22 cellular contexts compared by ENCODE assay signal in the genomic region with DNA sequence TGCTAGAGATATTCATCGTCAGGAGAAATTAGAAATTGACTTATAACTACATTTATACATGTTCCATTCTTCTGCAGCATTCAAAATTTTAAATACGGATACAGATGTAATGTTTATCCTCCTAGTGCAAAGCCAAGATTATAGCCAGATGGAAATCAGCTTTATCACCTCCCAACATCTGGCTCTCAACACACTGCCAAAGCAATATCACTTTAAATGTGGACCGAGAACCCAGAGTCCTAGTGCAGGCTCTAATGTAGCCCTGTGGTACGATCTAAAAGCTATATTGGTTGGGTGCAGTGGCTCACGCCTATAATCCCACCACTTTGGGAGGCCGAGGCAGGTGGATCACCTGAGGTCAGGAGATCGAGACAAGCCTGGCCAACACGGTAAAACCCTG. TPM values are rescaled to one million over a fixed set of nuclear protein-coding genes. Genes with fewer than 3 reads are reported as not detected.
DNase-seq lines count a peak whose midpoint lies in the region; ATAC-seq and TF ChIP-seq lines count a peak whose summit lies in the region.
"Had no signal": no experiment of that assay in that cellular context is flagged by ENCODE, and none has a peak within 500 bp of the region (broad histone marks: within the 10 kb centered on the region; RNA-seq: fewer than 3 reads in every experiment).

No MANE protein-coding gene starts in this region.

- H3K9ac ChIP-seq in skeletal muscle satellite cell (ENCODE audit: low read depth, low read length) = no peak overlapping the region

- no peak for ATAC-seq in HG03521 (IDR thresholded peaks at IDR 0.05; ENCODE audit: unreplicated experiment)
- ATAC-seq: stimulated activated effector memory CD8-positive, alpha-beta T cell treated with anti-CD3 and anti-CD28 coated beads, Interleukin-12 subunit alpha, Interleukin-12 subunit beta, amount 100 ng/mL, for 72 hours had no signal

- peaks cover 0 to 27% (median 0%) of the 10 kb centered on the region in 3 donors for H3K36me3 ChIP-seq in esophagus squamous epithelium
- H3K36me3 ChIP-seq in skeletal muscle satellite cell (ENCODE audit: insufficient read depth, low read length) = peaks cover 8% of the 10 kb centered on the region
- H3K36me3 ChIP-seq: right lobe of liver had no signal

- no peak for TF ChIP-seq POLR2A in esophagus squamous epithelium (IDR thresholded peaks at IDR 0.05)

- intact Hi-C loops in esophagus squamous epithelium (cut with DNase I) = no loop called here

- H3K27ac ChIP-seq in esophagus squamous epithelium = peak overlapping the region in 3 of 4 donors; percentile 8 to 53 (median 45)
- H3K27ac ChIP-seq: HL-60, right lobe of liver, tibial artery had no signal

- 52 to 54% methylated on average over 5 to 6 of the region's 8 CpGs for WGBS in esophagus squamous epithelium, 2 donors

- peak overlapping the region in 1 of 4 donors; percentile 22 for H3K4me3 ChIP-seq in esophagus squamous epithelium
- no peak overlapping the region for H3K4me3 ChIP-seq in skeletal muscle satellite cell (ENCODE audit: low read length)
- H3K4me3 ChIP-seq: right lobe of liver, tibial artery had no signal

- no peak for TF ChIP-seq CTCF in esophagus squamous epithelium (IDR thresholded peaks at IDR 0.05)

- H3K4me1 ChIP-seq in esophagus squamous epithelium (peaks cover 0 to 68% (median 15%) of the 10 kb centered on the region in 3 donors), skeletal muscle satellite cell (ENCODE audit: control insufficient read depth, insufficient read depth, low read length) (peaks cover 42% of the 10 kb centered on the region)

- H3K9me3 ChIP-seq in esophagus squamous epithelium (no peaks in the 10 kb centered on the region), skeletal muscle satellite cell (replicated peaks; ENCODE audit: low read length) (no peaks in the 10 kb centered on the region)
- H3K9me3 ChIP-seq: right lobe of liver, tibial artery had no signal

- DNase-seq in NCI-H524 (lab: John Stamatoyannopoulos, UW) (peak; percentile 48 to 70), NCI-H524 treated with DMSO at 0.1 percent for 48 hours (lab: John Stamatoyannopoulos, UW) (no peak), NCI-H82 treated with DMSO at 0.1 percent for 48 hours (lab: John Stamatoyannopoulos, UW; ENCODE audit: unreplicated experiment) (peak; percentile 22), esophagus squamous epithelium (lab: John Stamatoyannopoulos, UW) (no peak), globus pallidus (ENCODE audit: low spot score) (no peak), AG20443 (ENCODE audit: low spot score) (no peak)
- DNase-seq: activated CD4-positive, alpha-beta T cell treated with anti-CD3 and anti-CD28 coated beads, Interleukin-2, amount 10 ng/mL, durations not matched to agents 7 days and 5 days; activated CD8-positive, alpha-beta memory T cell treated with anti-CD3 and anti-CD28 coated beads, Interleukin-2, amount 50 U/mL, for 4 hours; activated naive CD4-positive, alpha-beta T cell treated with anti-CD3 and anti-CD28 coated beads for 36 hours; C1 segment of cervical spinal cord; effector memory CD4-positive, alpha-beta T cell; MV-4-11; naive B cell; NCI-H1930; NCI-H446; right lobe of liver; RPMI8226; tibial artery had no signal

- peak overlapping the region; percentile 11 for H3K4me2 ChIP-seq in skeletal muscle satellite cell (ENCODE audit: low read length)

- H3K27me3 ChIP-seq in esophagus squamous epithelium = no peaks in the 10 kb centered on the region
- H3K27me3 ChIP-seq in skeletal muscle satellite cell (ENCODE audit: control insufficient read depth, insufficient read depth, low read length) = no peaks in the 10 kb centered on the region
- H3K27me3 ChIP-seq: right lobe of liver, tibial artery had no signal

RNA-seq across cellular contexts. Expression of a gene that starts 6.5 kb away (rescaled TPM):
- total RNA-seq in esophagus squamous epithelium = 10 to 100 TPM in 3 of 4 donors, 1 to 10 TPM in 1; 8.4 to 39.7 (median 11.0) TPM
- total RNA-seq in skeletal muscle satellite cell (2012; rRNA removed) = 20.3 and 27.6 TPM in 2 replicates

RNA-seq across cellular contexts. Expression of a gene that starts 19.1 kb away (rescaled TPM):
- 10 to 100 TPM; 11.0 to 28.0 (median 15.4) TPM for total RNA-seq in esophagus squamous epithelium
- total RNA-seq in skeletal muscle satellite cell (2012; rRNA removed) = 5.3 and 5.9 TPM in 2 replicates

RNA-seq across cellular contexts. Expression of a gene that starts 24.7 kb away (rescaled TPM):
- total RNA-seq in esophagus squamous epithelium = 1 to 10 TPM in 3 of 4 donors, under 1 TPM in 1; 0.64 to 5.0 (median 2.2) TPM
- total RNA-seq in skeletal muscle satellite cell (2012; rRNA removed) = 0.51 and 0.87 TPM in 2 replicates

RNA-seq across cellular contexts. Expression of a gene that starts 42.0 kb away (rescaled TPM):
- total RNA-seq in esophagus squamous epithelium = 10 to 100 TPM; 27.8 to 41.0 (median 39.0) TPM
- 27.5 and 49.2 TPM in 2 replicates for total RNA-seq in skeletal muscle satellite cell (2012; rRNA removed)

Comparison
In these comparisons a context has a peak if more than half of its experiments do, and no peak if none do; other contexts are left out.
1. DNase-seq: peak in NCI-H524 (2 of 2) and NCI-H82 treated with DMSO at 0.1 percent for 48 hours (single experiment); none in NCI-H524 treated with DMSO at 0.1 percent for 48 hours (single experiment), esophagus squamous epithelium (single experiment), globus pallidus (single experiment) and AG20443 (single experiment).